ENCODE assay signal across 22 cellular contexts in the genomic region with DNA sequence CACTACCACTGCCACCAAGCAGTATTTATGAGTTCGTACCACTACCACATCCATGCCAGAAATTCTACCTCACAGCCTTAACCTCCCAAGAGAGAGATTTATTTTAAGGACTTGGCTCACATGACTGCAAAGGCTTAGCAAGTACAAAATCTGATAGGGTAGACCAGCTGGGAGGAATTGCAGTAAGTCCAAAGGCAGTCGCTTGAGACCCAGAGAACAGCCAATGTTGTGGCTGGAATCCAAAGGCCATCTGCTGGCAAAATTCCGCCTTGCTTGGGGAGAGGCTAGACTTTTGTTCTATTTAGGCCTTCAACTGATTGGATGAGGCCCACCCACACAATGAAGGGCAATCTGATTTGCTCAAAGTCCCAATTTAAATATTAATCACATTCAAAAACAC.
"Had no signal": no experiment of that assay in that cellular context is flagged by ENCODE, and none has a peak within 500 bp of the region (broad histone marks: within the 10 kb centered on the region; RNA-seq: fewer than 3 reads in every experiment).

No MANE protein-coding gene starts in this region.

- H3K27ac ChIP-seq: coronary artery, hepatocyte, psoas muscle, stomach, thyroid gland, upper lobe of left lung, vagina had no signal

- H3K27ac Mint-ChIP-seq: endodermal cell, nephron progenitor cell had no signal

- H3K27me3 Mint-ChIP-seq: naive thymus-derived CD4-positive, alpha-beta T cell had no signal

- H3K4me1 Mint-ChIP-seq: endodermal cell had no signal

- H3K4me3 Mint-ChIP-seq: endodermal cell; naive thymus-derived CD4-positive, alpha-beta T cell; nephron progenitor cell had no signal

- ATAC-seq: naive thymus-derived CD4-positive, alpha-beta T cell; psoas muscle; sciatic nerve had no signal

- H3K4me2 ChIP-seq: hepatocyte had no signal

- H3K27me3 ChIP-seq: hepatocyte, stomach, thyroid gland, upper lobe of left lung, vagina had no signal

- H3K36me3 ChIP-seq: stomach, thyroid gland, upper lobe of left lung, vagina had no signal

- H3K4me1 ChIP-seq: psoas muscle, stomach, thyroid gland, upper lobe of left lung, vagina had no signal

- H3K4me3 ChIP-seq: coronary artery, hepatocyte, psoas muscle, stomach, thyroid gland, upper lobe of left lung, vagina had no signal

- FAIRE-seq: kidney, small intestine had no signal

- DNase-seq: effector CD4-positive, alpha-beta T cell; endodermal cell; foreskin melanocyte; head of caudate nucleus; kidney; left cardiac atrium; mesendoderm; naive thymus-derived CD4-positive, alpha-beta T cell; nephron progenitor cell; psoas muscle; retina; small intestine; stimulated activated CD4-positive, alpha-beta T cell treated with anti-CD3 and anti-CD28 coated beads, Interleukin-12 subunit alpha, Interleukin-12 subunit beta, amount 100 ng/mL, for 4 hours; stimulated activated naive CD4-positive, alpha-beta T cell; stomach; substantia nigra; thyroid gland; upper lobe of left lung had no signal

- H3K9me3 ChIP-seq: psoas muscle, thyroid gland, vagina had no signal

- H3K79me2 ChIP-seq: hepatocyte had no signal

- H2AFZ ChIP-seq: hepatocyte had no signal
